ENCODE assay signal across 25 cellular contexts in the genomic region with DNA sequence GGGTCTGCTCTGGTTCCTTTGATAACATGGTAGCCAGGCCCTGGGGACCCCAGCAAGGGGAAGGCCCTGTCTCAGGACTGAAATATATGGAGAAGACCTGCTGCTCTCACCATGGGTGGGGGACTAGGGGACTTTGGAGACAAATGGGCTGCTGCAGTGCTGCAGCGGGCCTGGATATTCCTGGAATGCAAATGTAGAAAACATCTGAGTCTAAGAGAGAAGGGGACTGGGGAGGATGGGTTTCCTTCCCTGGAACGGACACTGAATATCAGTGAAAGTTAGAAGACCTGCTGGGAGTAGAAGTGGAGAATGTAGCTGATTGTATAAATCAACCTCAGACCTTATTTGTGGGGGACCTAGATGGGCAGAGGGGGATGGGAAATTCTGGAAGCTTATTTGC. TPM values are rescaled to one million over a fixed set of nuclear protein-coding genes. Genes with fewer than 3 reads are reported as not detected.
DNase-seq lines count a peak whose midpoint lies in the region; ATAC-seq, FAIRE-seq and TF ChIP-seq lines count a peak whose summit lies in the region.
"Had no signal": no experiment of that assay in that cellular context is flagged by ENCODE, and none has a peak within 500 bp of the region (broad histone marks: within the 10 kb centered on the region; RNA-seq: fewer than 3 reads in every experiment).

No MANE protein-coding gene starts in this region.

- no peak overlapping the region; a peak in 1 of 7 replicates for H3K9ac ChIP-seq in H1 (replicated peaks in 1 of 4; ENCODE audit: extremely low read depth in 1 of 4, low read depth in 3 of 4, low read length in 3 of 4)
- H3K9ac ChIP-seq in neuronal stem cell (ENCODE audit: low read depth, low read length, poor library complexity) = no peak overlapping the region
- H3K9ac ChIP-seq: BLaER1 treated with 17β-estradiol and CSF1 and Interleukin-3, amounts not matched to agents 10 nM and 100 nM; GM23248 had no signal

- TF ChIP-seq POLR2A in H1 (IDR thresholded peaks at IDR 0.05; ENCODE audit: control extremely low read depth in 1 of 2, low read depth in 2 of 2, low read length in 2 of 2) (no peak), gastrocnemius medialis (IDR thresholded peaks at IDR 0.05) (no peak)

- FAIRE-seq in H1 (lab: Jason Lieb, UNC) = no peak
- FAIRE-seq: D721Med, GM12878, GM19239, H54 had no signal

- 66% methylated on average over 2 of the region's 2 CpGs; no CpG with 5 or more reads in 1 of the 2 experiments for WGBS in H1 (ENCODE audit: extremely low coverage in 1 of 2, insufficient coverage in 1 of 2, insufficient read length in 1 of 2, insufficient replicate concordance in 2 of 2, low coverage in 1 of 2, low lambda C conversion rate in 2 of 2, missing lambda C conversion rate in 1 of 2), 2 experiments
- WGBS in neuronal stem cell (ENCODE audit: extremely low coverage in 2 of 2, insufficient read length in 2 of 2, insufficient replicate concordance in 1 of 2), 2 donors = no CpG with 5 or more reads among the region's 2 CpGs

- peaks cover 49% of the 10 kb centered on the region for H3K4me1 Mint-ChIP-seq in GM23338
- H3K4me1 Mint-ChIP-seq: CD14-positive monocyte had no signal

- H2BK5ac ChIP-seq in H1 (ENCODE audit: low read depth, low read length) = no peak overlapping the region
- H2BK5ac ChIP-seq in neuronal stem cell (ENCODE audit: low read length) = no peak overlapping the region

- no peaks in the 10 kb centered on the region for H3K36me3 Mint-ChIP-seq in GM23338 (ENCODE audit: low read depth)
- H3K36me3 Mint-ChIP-seq: CD14-positive monocyte; CD8-positive, alpha-beta memory T cell had no signal

- no peak overlapping the region for H3K4me3 Mint-ChIP-seq in GM23338
- H3K4me3 Mint-ChIP-seq: CD4-positive, alpha-beta T cell; CD8-positive, alpha-beta memory T cell had no signal

- in situ Hi-C loops in gastrocnemius medialis (cut with MboI; ENCODE audit: low sequenced_read_pairs in 4 of 4) = no loop called here

- peaks cover 44% of the 10 kb centered on the region for H3K27me3 Mint-ChIP-seq in GM23338 (ENCODE audit: insufficient read depth, low read depth, poor library complexity)

- H3K23ac ChIP-seq in H1 (ENCODE audit: insufficient read length) (no peak overlapping the region), neuronal stem cell (ENCODE audit: low read depth, low read length, poor library complexity) (no peak overlapping the region)

- H4K8ac ChIP-seq in H1 (ENCODE audit: extremely low read depth, insufficient read depth, low read length) (no peak overlapping the region), neuronal stem cell (ENCODE audit: low read depth, low read length) (no peak overlapping the region)

- H3K9me3 ChIP-seq in H1 (ENCODE audit: insufficient read depth in 2 of 2, low read depth in 1 of 2, low read length in 1 of 2) (no peaks in the 10 kb centered on the region), neuronal stem cell (replicated peaks in 1 of 2; ENCODE audit: control insufficient read depth in 2 of 2, insufficient read depth in 1 of 2, low read depth in 1 of 2, low read length in 2 of 2) (no peaks in the 10 kb centered on the region), gastrocnemius medialis (no peaks in the 10 kb centered on the region)
- H3K9me3 ChIP-seq: A549, BE2C had no signal

- TF ChIP-seq CTCF in GM23338 (conservative IDR thresholded peaks at IDR 0.05; ENCODE audit: low read depth in 2 of 2) = no peak
- TF ChIP-seq CTCF in H1 (IDR thresholded peaks at IDR 0.05; ENCODE audit: control extremely low read depth in 1 of 3, insufficient read depth in 1 of 3, low read depth in 1 of 3, low read length in 3 of 3) = no peak
- no peak for TF ChIP-seq CTCF in gastrocnemius medialis (IDR thresholded peaks at IDR 0.05 in 4 of 5, conservative IDR thresholded peaks at IDR 0.05 in 1 of 5)

- H3K56ac ChIP-seq in H1 (replicated peaks; ENCODE audit: insufficient read length, low read depth, low read length) = no peak overlapping the region

- no peak overlapping the region for H2BK20ac ChIP-seq in H1 (ENCODE audit: low read length)

- no peak for TF ChIP-seq EP300 in H1 (IDR thresholded peaks at IDR 0.05; ENCODE audit: borderline replicate concordance in 1 of 2, low read depth in 2 of 2, low read length in 2 of 2)

- H3K27ac Mint-ChIP-seq in GM23338 = no peak overlapping the region; the same call in 1 of the 2 replicates
- H3K27ac Mint-ChIP-seq: CD14-positive monocyte; CD4-positive, alpha-beta T cell; CD8-positive, alpha-beta memory T cell had no signal

- H2BK15ac ChIP-seq in H1 (ENCODE audit: low read length) (peak overlapping the region; percentile 92; the same call in 1 of the 2 replicates), neuronal stem cell (ENCODE audit: low read length) (no peak overlapping the region)

- no peak overlapping the region for H3K27ac ChIP-seq in GM23338 (ENCODE audit: low read depth)
- H3K27ac ChIP-seq in H1 (ENCODE audit: low read depth, low read length) = no peak overlapping the region
- no peak overlapping the region for H3K27ac ChIP-seq in neuronal stem cell (replicated peaks; ENCODE audit: low read length)
- H3K27ac ChIP-seq in gastrocnemius medialis = no peak overlapping the region
- H3K27ac ChIP-seq: A549; BLaER1 treated with 17β-estradiol and CSF1 and Interleukin-3, amounts not matched to agents 10 nM and 100 nM; GM23248 had no signal

- no peak for ATAC-seq in GM23338
- ATAC-seq in gastrocnemius medialis = no peak
- ATAC-seq: A549, GM12878 had no signal

- peaks cover 16% of the 10 kb centered on the region for H3K4me1 ChIP-seq in GM23338 (ENCODE audit: insufficient read depth)
- H3K4me1 ChIP-seq in H1 (replicated peaks in 1 of 4; ENCODE audit: control insufficient read depth in 3 of 4, insufficient read depth in 4 of 4, low read length in 3 of 4) = peaks cover 12 to 42% (median 22%) of the 10 kb centered on the region in 4 experiments
- peaks cover 8 to 9% of the 10 kb centered on the region in 2 donors for H3K4me1 ChIP-seq in neuronal stem cell (ENCODE audit: control insufficient read depth in 2 of 2, insufficient read depth in 1 of 2, low read depth in 1 of 2, low read length in 2 of 2)
- H3K4me1 ChIP-seq in gastrocnemius medialis = no peaks in the 10 kb centered on the region
- H3K4me1 ChIP-seq: BE2C had no signal

- H3K4me2 ChIP-seq in GM23338 (peak overlapping the region; percentile 12; the same call in 1 of the 2 replicates), H1 (ENCODE audit: insufficient read depth in 1 of 2, low read depth in 2 of 2, low read length in 2 of 2) (peak overlapping the region in 1 of 2 experiments; percentile 21; a peak in 1 of 4 replicates), neuronal stem cell (ENCODE audit: insufficient read depth, low read length, poor library complexity, severe bottlenecking) (no peak overlapping the region)
- H3K4me2 ChIP-seq: A549; BLaER1 treated with 17β-estradiol and CSF1 and Interleukin-3, amounts not matched to agents 10 nM and 100 nM had no signal

- H4K20me1 ChIP-seq in GM23338 (replicated peaks; ENCODE audit: insufficient read depth) (peaks cover 5% of the 10 kb centered on the region), H1 (replicated peaks in 1 of 2; ENCODE audit: control insufficient read depth in 1 of 2, insufficient read depth in 2 of 2, low read length in 2 of 2) (peaks cover 6 to 7% of the 10 kb centered on the region in 2 experiments)
- H4K20me1 ChIP-seq: BLaER1 treated with 17β-estradiol and CSF1 and Interleukin-3, amounts not matched to agents 10 nM and 100 nM had no signal

- H2BK12ac ChIP-seq in H1 (ENCODE audit: low read depth, low read length) = no peak overlapping the region
- no peak overlapping the region for H2BK12ac ChIP-seq in neuronal stem cell (ENCODE audit: low read length)

- H3K9me3 Mint-ChIP-seq in GM23338 = peaks cover 3% of the 10 kb centered on the region; the same call in 2 of the 3 replicates
- H3K9me3 Mint-ChIP-seq: CD4-positive, alpha-beta T cell had no signal

- H2AK5ac ChIP-seq in H1 (ENCODE audit: low read depth, low read length) (no peak overlapping the region), neuronal stem cell (ENCODE audit: low read depth, low read length) (no peak overlapping the region)

- H3K4ac ChIP-seq in H1 (replicated peaks; ENCODE audit: insufficient read length, low read depth, low read length) (no peak overlapping the region), neuronal stem cell (ENCODE audit: low read length) (no peak overlapping the region)

- no peak overlapping the region for H3K18ac ChIP-seq in H1 (ENCODE audit: extremely low read depth, low read length)
- H3K18ac ChIP-seq in neuronal stem cell (ENCODE audit: low read length) = no peak overlapping the region

- H2BK120ac ChIP-seq in H1 (replicated peaks; ENCODE audit: low read depth, low read length) = no peak overlapping the region
- no peak overlapping the region for H2BK120ac ChIP-seq in neuronal stem cell (ENCODE audit: low read depth, low read length)

- H3K79me2 ChIP-seq in GM23338 (replicated peaks; ENCODE audit: insufficient read depth) (peaks cover 1% of the 10 kb centered on the region; the same call in 1 of the 2 replicates), H1 (ENCODE audit: control insufficient read depth in 1 of 2, insufficient read depth in 2 of 2, low read length in 2 of 2) (peaks cover 0 to 8% of the 10 kb centered on the region in 2 experiments; a peak in 2 of 4 replicates)

- H3K36me3 ChIP-seq in GM23338 (ENCODE audit: insufficient read depth) (peaks cover 3% of the 10 kb centered on the region; the same call in 1 of the 2 replicates), H1 (ENCODE audit: control insufficient read depth in 2 of 4, insufficient read depth in 4 of 4, low read length in 3 of 4) (no peaks in the 10 kb centered on the region), neuronal stem cell (replicated peaks in 1 of 2; ENCODE audit: control insufficient read depth in 2 of 2, insufficient read depth in 2 of 2, low read length in 2 of 2) (no peaks in the 10 kb centered on the region), gastrocnemius medialis (no peaks in the 10 kb centered on the region)
- H3K36me3 ChIP-seq: BE2C; BLaER1 treated with 17β-estradiol and CSF1 and Interleukin-3, amounts not matched to agents 10 nM and 100 nM had no signal

- H4K91ac ChIP-seq in H1 (replicated peaks; ENCODE audit: insufficient read length, low read length) = no peak overlapping the region
- H4K91ac ChIP-seq in neuronal stem cell (ENCODE audit: low read depth, low read length, poor library complexity) = peak overlapping the region; percentile 59

- no peak overlapping the region for H3K4me3 ChIP-seq in GM23338
- no peak overlapping the region for H3K4me3 ChIP-seq in H1 (ENCODE audit: extremely low read depth in 1 of 4, insufficient read depth in 2 of 4, low read depth in 3 of 4, low read length in 4 of 4)
- no peak overlapping the region for H3K4me3 ChIP-seq in neuronal stem cell (ENCODE audit: low read length in 2 of 2)
- H3K4me3 ChIP-seq in gastrocnemius medialis = no peak overlapping the region
- H3K4me3 ChIP-seq: A549; BLaER1 treated with 17β-estradiol and CSF1 and Interleukin-3, amounts not matched to agents 10 nM and 100 nM; GM12878; GM23248 had no signal

- H3K27me3 ChIP-seq in GM23338 (ENCODE audit: insufficient read depth) = peaks cover 39% of the 10 kb centered on the region
- H3K27me3 ChIP-seq in H1 (replicated peaks in 1 of 4; ENCODE audit: control insufficient read depth in 3 of 4, extremely low read depth in 1 of 4, insufficient read depth in 3 of 4, low read length in 3 of 4) = peaks cover 0 to 26% (median 20%) of the 10 kb centered on the region in 4 experiments; a peak in 6 of 7 replicates
- H3K27me3 ChIP-seq in neuronal stem cell (ENCODE audit: control insufficient read depth in 3 of 3, insufficient read depth in 3 of 3, low read depth in 1 of 3, low read length in 3 of 3) = peaks cover 5 to 69% (median 31%) of the 10 kb centered on the region in 3 experiments
- peaks cover 30 to 33% (median 31%) of the 10 kb centered on the region in 3 donors for H3K27me3 ChIP-seq in gastrocnemius medialis

- TF ChIP-seq RAD21 in H1 (IDR thresholded peaks at IDR 0.05 in 1 of 2, conservative IDR thresholded peaks at IDR 0.05 in 1 of 2; ENCODE audit: low read depth in 2 of 2, low read length in 2 of 2) = no peak

- intact Hi-C loops in gastrocnemius medialis (cut with DNase I; ENCODE audit: low total_unique reads) = no loop called here

- DNase-seq in GM23338 (ENCODE audit: low spot score) = no peak
- DNase-seq in H1 (ENCODE audit: low read depth in 1 of 2, low spot score in 2 of 2) = no peak
- no peak for DNase-seq in neuronal stem cell (ENCODE audit: low spot score)
- no peak for DNase-seq in cerebellum (ENCODE audit: low spot score)
- DNase-seq in putamen (ENCODE audit: low spot score) = no peak
- DNase-seq in gastrocnemius medialis = no peak
- DNase-seq: 8988T; ACHN; AML-193; BE2C; CD4-positive, alpha-beta T cell; CD8-positive, alpha-beta memory T cell; DMS 273 treated with DMSO at 0.1 percent for 48 hours; DMS79; EL; GDM1; GM23248; HCEC 1CT had no signal

- peaks cover 7% of the 10 kb centered on the region; the same call in 1 of the 2 replicates for H3K9me2 ChIP-seq in GM23338 (ENCODE audit: insufficient read depth)

- CTCF ChIA-PET in H1 (lab: Charles Lee; ENCODE audit: partially characterized antibody) = interaction anchor here (1.1 to 2.0 kb wide), 5 partner anchors 21 to 93 kb away, joined by 3 to 7 read pairs (median 4); no protein-coding TSS in a partner anchor

- no peak overlapping the region for H4K5ac ChIP-seq in H1 (ENCODE audit: insufficient read length, low read depth, low read length)

- no peaks in the 10 kb centered on the region for H3F3A ChIP-seq in GM23338 (replicated peaks; ENCODE audit: low read depth)

- peaks cover 17% of the 10 kb centered on the region for H3K23me2 ChIP-seq in H1 (ENCODE audit: low read depth, low read length)

- H3K79me1 ChIP-seq in H1 (ENCODE audit: low read depth, low read length) (no peaks in the 10 kb centered on the region; the same call in 1 of the 2 replicates), neuronal stem cell (ENCODE audit: low read depth, low read length) (peaks cover under 1% of the 10 kb centered on the region)

- H2AFZ ChIP-seq in GM23338 = no peak overlapping the region
- H2AFZ ChIP-seq in H1 (ENCODE audit: low read length) = no peak overlapping the region
- H2AFZ ChIP-seq in neuronal stem cell (ENCODE audit: low read length) = no peak overlapping the region
- H2AFZ ChIP-seq: GM23248 had no signal

- POLR2A ChIA-PET in H1 (lab: Charles Lee; ENCODE audit: partially characterized antibody) = interaction anchor here (0.7 kb wide), 1 partner anchor 938 kb away, joined by 3 read pairs; no protein-coding TSS in a partner anchor

- no peak overlapping the region for H3K14ac ChIP-seq in H1 (ENCODE audit: insufficient read length)
- H3K14ac ChIP-seq in neuronal stem cell (ENCODE audit: low read length) = no peak overlapping the region

RNA-seq across cellular contexts. Expression of a gene that starts 3.1 kb away (rescaled TPM):
- 10.1 and 10.6 TPM in 2 replicates for total RNA-seq in GM23338 (2014; rRNA removed; shearing (Covaris generic))
- polyA plus RNA-seq in GM23338 (2016; fragmentation: Nextera tagmentation; extraction: Ambion mirVana) = 2.4 TPM in 2 replicates
- 8.5 and 9.3 TPM in 2 replicates for total RNA-seq in H1 (2021; fragmentation: NEBNext Ultra II Directional; extraction: Animal tissue kit (Norgen Biotek cat#: 25700))
- 3.7 and 4.1 TPM in 2 replicates for polyA plus RNA-seq in H1 (2011; rRNA removed)
- polyA plus RNA-seq in H1 (2011; cell fraction: cytosol; rRNA removed) = 1.8 TPM
- polyA plus RNA-seq in H1 (2011; cell fraction: nucleus; rRNA removed) = 4.5 TPM
- 8.5 to 11.8 TPM (median 9.7 TPM) in 4 replicates for polyA plus RNA-seq in H1 (2012, experiment 1 of 2)
- 8.7 TPM for polyA plus RNA-seq in H1 (2012, experiment 2 of 2)
- polyA plus RNA-seq in H1 (2013, experiment 1 of 2) = 5.8 TPM
- 6.7 TPM for polyA plus RNA-seq in H1 (2013, experiment 2 of 2)
- polyA minus RNA-seq in H1 (2011; rRNA and poly(A)+ RNA removed) = 5.0 and 5.7 TPM in 2 replicates
- polyA minus RNA-seq in H1 (2011; cell fraction: cytosol; rRNA and poly(A)+ RNA removed) = 4.4 TPM
- polyA minus RNA-seq in H1 (2011; cell fraction: nucleus; rRNA and poly(A)+ RNA removed) = 7.2 TPM
- polyA plus RNA-seq in neuronal stem cell (2013, experiment 1 of 2) = 1.5 TPM
- polyA plus RNA-seq in neuronal stem cell (2013, experiment 2 of 2) = 1.6 TPM
- 5.9 TPM for total RNA-seq in cerebellum
- total RNA-seq in gastrocnemius medialis = not detected
- total RNA-seq: CD4-positive, alpha-beta T cell; GM23248 had no signal
- polyA plus RNA-seq: CD14-positive monocyte; CD8-positive, alpha-beta memory T cell had no signal
